ENCODE assay signal across 10 cellular contexts in genomic region chr10:15461353-15462108, GRCh38.
DNase-seq lines count a peak whose midpoint lies in the region; ATAC-seq, FAIRE-seq and TF ChIP-seq lines count a peak whose summit lies in the region.
"Had no signal": no experiment of that assay in that cellular context is flagged by ENCODE, and none has a peak within 500 bp of the region (broad histone marks: within the 10 kb centered on the region; RNA-seq: fewer than 3 reads in every experiment).

No MANE protein-coding gene starts in this region.

- H3K27me3 Mint-ChIP-seq in CD4-positive, alpha-beta memory T cell: peaks cover 13 to 24% of the 10 kb centered on the region in 2 donors

- no peak overlapping the region for H3K4me2 ChIP-seq in endothelial cell of umbilical vein (ENCODE audit: insufficient read depth, low read length)

- no peaks in the 10 kb centered on the region for H3K36me3 Mint-ChIP-seq in CD4-positive, alpha-beta memory T cell

- DNase-seq in Caki2 (ENCODE audit: low read depth) (peak; percentile 57), NAMALWA (ENCODE audit: low spot score) (peak; percentile 3), endothelial cell of umbilical vein (ENCODE audit: low read depth, low spot score) (peak; percentile 22), mucosa of gallbladder (ENCODE audit: low spot score) (peak; percentile 17), GM19238 (ENCODE audit: insufficient read length, low spot score) (no peak), ACHN (no peak)
- no peak for DNase-seq in CD4-positive, alpha-beta memory T cell
- DNase-seq: activated CD8-positive, alpha-beta memory T cell treated with anti-CD3 and anti-CD28 coated beads, Interleukin-2, amount 50 U/mL, for 4 hours; NCI-H446 had no signal

- H3K9me3 Mint-ChIP-seq in CD4-positive, alpha-beta memory T cell: peaks cover 2 to 25% (median 6%) of the 10 kb centered on the region in 8 donors

- peak; percentile 15 to 18 for TF ChIP-seq CTCF in endothelial cell of umbilical vein (IDR thresholded peaks at IDR 0.05; ENCODE audit: extremely low read depth in 1 of 2, insufficient read depth in 1 of 2, low read depth in 1 of 2, low read length in 2 of 2)

- peaks cover 5 to 8% (median 7%) of the 10 kb centered on the region in 4 donors for H3K4me1 Mint-ChIP-seq in CD4-positive, alpha-beta memory T cell

- no peak overlapping the region for H3K27ac ChIP-seq in endothelial cell of umbilical vein (ENCODE audit: insufficient read depth, low read depth, low read length)
- H3K27ac ChIP-seq in CD4-positive, alpha-beta memory T cell (ENCODE audit: low read depth, low read length): no peak overlapping the region

- peak overlapping the region; percentile 43 for H2AFZ ChIP-seq in endothelial cell of umbilical vein (ENCODE audit: low read depth, low read length)

- H3K9ac ChIP-seq in endothelial cell of umbilical vein (replicated peaks; ENCODE audit: extremely low read depth, insufficient read depth, low read length): no peak overlapping the region

- no peaks in the 10 kb centered on the region for H4K20me1 ChIP-seq in endothelial cell of umbilical vein (replicated peaks; ENCODE audit: control insufficient read depth, extremely low read depth, insufficient read depth, low read length)

- in situ Hi-C loops in Caki2 (cut with HindIII; ENCODE audit: low pct_unique_long_range_greater_than_20kb, low sequenced_read_pairs) (no loop called here), ACHN (cut with HindIII; ENCODE audit: low pct_ligation_motif_present, low pct_unique_long_range_greater_than_20kb, low sequenced_read_pairs) (no loop called here)

- peaks cover 0 to 2% of the 10 kb centered on the region in 2 experiments for H3K27me3 ChIP-seq in endothelial cell of umbilical vein (ENCODE audit: control insufficient read depth in 2 of 2, insufficient read depth in 2 of 2, low read length in 2 of 2)
- H3K27me3 ChIP-seq in CD4-positive, alpha-beta memory T cell (ENCODE audit: insufficient read depth, low read length): no peaks in the 10 kb centered on the region

- H3K4me1 ChIP-seq in endothelial cell of umbilical vein (ENCODE audit: control insufficient read depth, extremely low read depth, insufficient read depth, low read length): peaks cover 4% of the 10 kb centered on the region
- peaks cover 6% of the 10 kb centered on the region for H3K4me1 ChIP-seq in CD4-positive, alpha-beta memory T cell (ENCODE audit: insufficient read depth, low read length)

- H3K36me3 ChIP-seq in endothelial cell of umbilical vein (ENCODE audit: control insufficient read depth in 2 of 2, extremely low read depth in 1 of 2, insufficient read depth in 2 of 2, low read length in 2 of 2): no peaks in the 10 kb centered on the region
- H3K36me3 ChIP-seq in CD4-positive, alpha-beta memory T cell (ENCODE audit: insufficient read depth, low read length): no peaks in the 10 kb centered on the region

- dilution Hi-C loops in endothelial cell of umbilical vein (cut with MboI; ENCODE audit: extremely low pct_ligation_motif_present, low sequenced_read_pairs): no loop called here

- FAIRE-seq in endothelial cell of umbilical vein (lab: Jason Lieb, UNC): peak; percentile 80

- no peak for ATAC-seq in GM18870 (IDR thresholded peaks at IDR 0.05; ENCODE audit: unreplicated experiment)

- no peaks in the 10 kb centered on the region for H3K79me2 ChIP-seq in endothelial cell of umbilical vein (ENCODE audit: control insufficient read depth, insufficient read depth, low read length)

- H3K9me1 ChIP-seq in endothelial cell of umbilical vein (replicated peaks; ENCODE audit: control insufficient read depth, extremely low read depth, insufficient read depth, low read length): no peaks in the 10 kb centered on the region

- no peaks in the 10 kb centered on the region for H3K9me3 ChIP-seq in endothelial cell of umbilical vein (replicated peaks; ENCODE audit: control insufficient read depth, insufficient read depth, low read length)
- no peaks in the 10 kb centered on the region for H3K9me3 ChIP-seq in CD4-positive, alpha-beta memory T cell (ENCODE audit: control insufficient read depth in 1 of 2, low read length in 2 of 2)

- CTCF ChIA-PET in endothelial cell of umbilical vein (lab: Charles Lee): interaction anchor here (0.6 to 1.6 kb wide), 7 partner anchors 27 to 365 kb away, joined by 3 to 14 read pairs (median 3); partner anchors contain the start of gene ITGA8
- CTCF ChIA-PET in CD4-positive, alpha-beta memory T cell (lab: Charles Lee; ENCODE audit: partially characterized antibody): no interaction called here

- BruUV-seq in endothelial cell of umbilical vein (replicated peaks; lab: Mats Ljungman, UMichigan): no TSS peak

- intact Hi-C loops in endothelial cell of umbilical vein (cut with micrococcal nuclease): loop anchor here (1.0 kb wide), 1 partner anchor 264 kb away; no protein-coding TSS in a partner anchor
- intact Hi-C loops in CD4-positive, alpha-beta memory T cell (cut with micrococcal nuclease): no loop called here

- POLR2A ChIA-PET in endothelial cell of umbilical vein (lab: Charles Lee): no interaction called here
- POLR2A ChIA-PET in CD4-positive, alpha-beta memory T cell (lab: Charles Lee; ENCODE audit: partially characterized antibody): no interaction called here

- TF ChIP-seq POLR2A in endothelial cell of umbilical vein (IDR thresholded peaks at IDR 0.05; ENCODE audit: low read depth, low read length): no peak

- no peak overlapping the region for H3K4me3 ChIP-seq in endothelial cell of umbilical vein (replicated peaks in 1 of 3; ENCODE audit: insufficient read depth in 1 of 3, low read depth in 1 of 3, low read length in 3 of 3)
- H3K4me3 ChIP-seq in CD4-positive, alpha-beta memory T cell (ENCODE audit: low read length in 2 of 2): no peak overlapping the region

- no peak overlapping the region for H3K27ac Mint-ChIP-seq in CD4-positive, alpha-beta memory T cell

- peak overlapping the region in 1 of 8 donors; percentile 26 for H3K4me3 Mint-ChIP-seq in CD4-positive, alpha-beta memory T cell

TF ChIP-seq in endothelial cell of umbilical vein, 7 proteins besides CTCF, POLR2A, EP300 and RAD21:
- TF ChIP-seq JUN (IDR thresholded peaks at IDR 0.05; ENCODE audit: borderline replicate concordance, insufficient read depth, insufficient read length, low read depth): no peak
- TF ChIP-seq POLR2AphosphoS5 (IDR thresholded peaks at IDR 0.05; ENCODE audit: insufficient read depth, low read depth, low read length): no peak
- no peak for TF ChIP-seq GATA2 (IDR thresholded peaks at IDR 0.05; ENCODE audit: insufficient read depth, insufficient read length, low read depth, low read length)
- no peak for TF ChIP-seq MAX (IDR thresholded peaks at IDR 0.05; ENCODE audit: insufficient read depth, insufficient read length)
TF ChIP-seq in endothelial cell of umbilical vein: peak in this region for 0.

Comparison
In these comparisons a context has a peak if more than half of its experiments do, and no peak if none do; other contexts are left out.
1. DNase-seq: peak in Caki2 (single experiment), NAMALWA (single experiment), endothelial cell of umbilical vein (single experiment) and mucosa of gallbladder (single experiment); none in GM19238 (single experiment), CD4-positive, alpha-beta memory T cell (0 of 5) and ACHN (single experiment).